26 cellular contexts compared by ENCODE assay signal in the genomic region with DNA sequence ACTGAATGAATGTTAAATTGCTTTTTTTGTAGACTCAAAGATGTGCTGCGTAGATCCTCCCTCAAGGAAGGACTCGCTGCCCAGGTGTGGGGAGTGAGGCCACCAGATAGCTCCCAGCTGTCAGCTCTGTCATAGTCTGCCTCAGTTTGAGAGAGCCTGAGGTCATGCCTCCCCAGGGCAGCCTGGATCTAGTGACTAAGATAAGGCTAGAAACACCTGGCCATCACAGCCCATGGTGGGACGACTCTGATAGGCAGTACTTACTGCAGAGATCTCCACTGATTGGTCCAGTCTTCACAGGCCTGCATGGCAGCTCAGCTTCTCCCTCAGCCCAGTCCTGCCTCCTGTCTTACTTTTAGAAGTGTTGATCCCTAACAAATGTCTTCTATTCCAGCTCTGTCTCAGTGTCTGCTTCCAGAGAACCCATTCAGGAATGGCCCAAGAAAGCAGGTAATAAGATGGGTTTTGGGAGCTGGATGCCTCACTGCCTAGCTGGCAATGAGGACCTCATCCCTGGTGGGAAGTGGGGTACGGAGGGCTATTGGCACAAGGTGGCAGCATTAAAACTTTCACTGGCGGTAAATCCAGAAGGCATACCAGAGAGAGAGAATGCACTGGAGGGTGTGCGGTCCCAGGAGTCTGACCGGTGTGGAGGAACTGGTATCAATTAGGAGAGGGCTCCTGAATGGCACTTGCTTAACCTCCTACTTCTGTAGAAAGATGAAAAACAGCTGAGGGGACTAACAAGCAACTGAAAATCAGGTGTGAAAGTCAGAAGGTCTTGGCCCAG. TPM values are rescaled to one million over a fixed set of nuclear protein-coding genes. Genes with fewer than 3 reads are reported as not detected.
DNase-seq lines count a peak whose midpoint lies in the region; ATAC-seq, FAIRE-seq and TF ChIP-seq lines count a peak whose summit lies in the region.
"Had no signal": no experiment of that assay in that cellular context is flagged by ENCODE, and none has a peak within 500 bp of the region (broad histone marks: within the 10 kb centered on the region; RNA-seq: fewer than 3 reads in every experiment).

No MANE protein-coding gene starts in this region.

- H3K9me3 ChIP-seq in SK-N-SH (no peaks in the 10 kb centered on the region), smooth muscle cell (replicated peaks; ENCODE audit: low read depth) (no peaks in the 10 kb centered on the region)
- no peaks in the 10 kb centered on the region for H3K9me3 ChIP-seq in CD8-positive, alpha-beta T cell (ENCODE audit: low read length)
- H3K9me3 ChIP-seq: vagina had no signal

- H3K79me2 ChIP-seq in SK-N-SH (ENCODE audit: insufficient read depth) (no peaks in the 10 kb centered on the region), smooth muscle cell (ENCODE audit: low read depth) (no peaks in the 10 kb centered on the region)
- H3K79me2 ChIP-seq: parathyroid adenoma had no signal

- no peaks in the 10 kb centered on the region for H3K9me2 ChIP-seq in SK-N-SH

- CTCF ChIA-PET in SK-N-SH (lab: Yijun Ruan, JAX), result interaction anchor here (1.1 to 1.5 kb wide), 5 partner anchors 52 to 554 kb away, joined by 3 to 6 read pairs (median 4); a partner anchor contains a TSS
- CTCF ChIA-PET in CD8-positive, alpha-beta T cell (lab: Charles Lee), result interaction anchor here (0.9 kb wide), 1 partner anchor 67 kb away, joined by 3 read pairs; no protein-coding TSS in a partner anchor

- H3K27me3 Mint-ChIP-seq in CD8-positive, alpha-beta T cell (ENCODE audit: low read depth), result peaks cover 6% of the 10 kb centered on the region
- no peaks in the 10 kb centered on the region for H3K27me3 Mint-ChIP-seq in activated T-cell treated with anti-CD3 and anti-CD28 coated beads, Interleukin-2, amount 50 U/mL, for 72 hours (ENCODE audit: low read depth)

- no peaks in the 10 kb centered on the region for H3K36me3 Mint-ChIP-seq in CD8-positive, alpha-beta T cell
- H3K36me3 Mint-ChIP-seq in activated T-cell treated with anti-CD3 and anti-CD28 coated beads, Interleukin-2, amount 50 U/mL, for 72 hours (ENCODE audit: insufficient read depth in 2 of 2), result no peaks in the 10 kb centered on the region

- POLR2A ChIA-PET in SK-N-SH (lab: Yijun Ruan, JAX), result no interaction called here
- POLR2A ChIA-PET in CD8-positive, alpha-beta T cell (lab: Charles Lee), result no interaction called here

- TF ChIP-seq RAD21 in SK-N-SH (IDR thresholded peaks at IDR 0.05; ENCODE audit: low read length), result no peak

- no peak overlapping the region for H3K4me3 Mint-ChIP-seq in CD8-positive, alpha-beta T cell
- no peak overlapping the region for H3K4me3 Mint-ChIP-seq in activated T-cell treated with anti-CD3 and anti-CD28 coated beads, Interleukin-2, amount 50 U/mL, for 72 hours
- H3K4me3 Mint-ChIP-seq: activated T-helper 1 cell treated with anti-CD3 and anti-CD28 coated beads, Interleukin-12 subunit alpha, Interleukin-12 subunit beta, Interleukin-2, Interleukin-4 antibody, amounts not matched to agents 30 ng/mL and 10 ng/mL and 1 ng/mL, durations not matched to agents 14 hours and 24 hours and 36 hours; T-helper 2 cell treated with Interferon-gamma antibody and Interleukin-4, amounts not matched to agents 5 μg/mL and 100 μg/mL, for 36 hours had no signal

- ATAC-seq in SK-N-SH treated with all-trans-retinoic acid at 6 μM for 48 hours, result peak; percentile 26; the same call in 1 of the 3 replicates
- no peak for ATAC-seq in CD8-positive, alpha-beta T cell
- ATAC-seq in activated T-cell treated with anti-CD3 and anti-CD28 coated beads, Interleukin-2, amount 50 U/mL, for 72 hours (replicated peaks in 1 of 2), result no peak
- ATAC-seq: sciatic nerve had no signal

- H3K4me1 Mint-ChIP-seq in CD8-positive, alpha-beta T cell (ENCODE audit: low read depth), result no peaks in the 10 kb centered on the region
- H3K4me1 Mint-ChIP-seq in activated T-cell treated with anti-CD3 and anti-CD28 coated beads, Interleukin-2, amount 50 U/mL, for 72 hours (ENCODE audit: low read depth), result no peaks in the 10 kb centered on the region

- no peak for FAIRE-seq in urothelium cell line (lab: Jason Lieb, UNC)

- H3K27me3 ChIP-seq in SK-N-SH (ENCODE audit: insufficient read depth), result peaks cover 3% of the 10 kb centered on the region
- no peaks in the 10 kb centered on the region for H3K27me3 ChIP-seq in smooth muscle cell (ENCODE audit: low read depth)
- no peaks in the 10 kb centered on the region for H3K27me3 ChIP-seq in CD8-positive, alpha-beta T cell (ENCODE audit: insufficient read depth, low read length)
- H3K27me3 ChIP-seq: vagina had no signal

- H4K20me1 ChIP-seq in SK-N-SH (ENCODE audit: insufficient read depth) (no peaks in the 10 kb centered on the region), smooth muscle cell (ENCODE audit: low read depth) (no peaks in the 10 kb centered on the region)

- H2AFZ ChIP-seq in SK-N-SH (ENCODE audit: low read depth) (no peak overlapping the region), smooth muscle cell (ENCODE audit: low read depth) (no peak overlapping the region)
- H2AFZ ChIP-seq: parathyroid adenoma had no signal

- H3F3A ChIP-seq in SK-N-SH (replicated peaks; ENCODE audit: insufficient read depth) (no peaks in the 10 kb centered on the region), smooth muscle cell (ENCODE audit: low read depth) (no peaks in the 10 kb centered on the region)

- no peak overlapping the region for H3K27ac ChIP-seq in SK-N-SH (ENCODE audit: low read depth in 2 of 2, low read length in 1 of 2)
- no peak overlapping the region for H3K27ac ChIP-seq in smooth muscle cell (ENCODE audit: low read depth)
- H3K27ac ChIP-seq in CD8-positive, alpha-beta T cell (ENCODE audit: low read depth, low read length), result no peak overlapping the region
- H3K27ac ChIP-seq: 22Rv1, parathyroid adenoma, SK-N-MC, vagina had no signal

- no peak overlapping the region for H3K27ac Mint-ChIP-seq in CD8-positive, alpha-beta T cell
- H3K27ac Mint-ChIP-seq in activated T-cell treated with anti-CD3 and anti-CD28 coated beads, Interleukin-2, amount 50 U/mL, for 72 hours, result no peak overlapping the region
- H3K27ac Mint-ChIP-seq: activated T-helper 1 cell treated with anti-CD3 and anti-CD28 coated beads, Interleukin-12 subunit alpha, Interleukin-12 subunit beta, Interleukin-2, Interleukin-4 antibody, amounts not matched to agents 30 ng/mL and 10 ng/mL and 1 ng/mL, durations not matched to agents 14 hours and 24 hours and 36 hours; T-helper 2 cell treated with Interferon-gamma antibody and Interleukin-4, amounts not matched to agents 5 μg/mL and 100 μg/mL, for 36 hours had no signal

- H3K9me3 Mint-ChIP-seq in CD8-positive, alpha-beta T cell, result no peaks in the 10 kb centered on the region
- no peaks in the 10 kb centered on the region for H3K9me3 Mint-ChIP-seq in activated T-cell treated with anti-CD3 and anti-CD28 coated beads, Interleukin-2, amount 50 U/mL, for 72 hours
- H3K9me3 Mint-ChIP-seq: activated T-helper 1 cell treated with anti-CD3 and anti-CD28 coated beads, Interleukin-12 subunit alpha, Interleukin-12 subunit beta, Interleukin-2, Interleukin-4 antibody, amounts not matched to agents 30 ng/mL and 10 ng/mL and 1 ng/mL, durations not matched to agents 14 hours and 24 hours and 36 hours; T-helper 2 cell treated with Interferon-gamma antibody and Interleukin-4, amounts not matched to agents 5 μg/mL and 100 μg/mL, for 36 hours had no signal

- no peaks in the 10 kb centered on the region; a peak in 1 of 4 replicates for H3K4me1 ChIP-seq in SK-N-SH (ENCODE audit: control insufficient read depth in 1 of 2, insufficient read depth in 2 of 2, low read depth in 1 of 2, low read length in 1 of 2)
- H3K4me1 ChIP-seq in smooth muscle cell (ENCODE audit: low read depth), result peaks cover 15% of the 10 kb centered on the region
- no peaks in the 10 kb centered on the region for H3K4me1 ChIP-seq in CD8-positive, alpha-beta T cell (ENCODE audit: insufficient read depth, low read length)
- H3K4me1 ChIP-seq: parathyroid adenoma, vagina had no signal

- H3K9ac ChIP-seq in SK-N-SH (no peak overlapping the region), smooth muscle cell (ENCODE audit: low read depth) (no peak overlapping the region)
- H3K9ac ChIP-seq: parathyroid adenoma had no signal

- H3K36me3 ChIP-seq in SK-N-SH (replicated peaks in 1 of 2; ENCODE audit: control insufficient read depth in 1 of 2, insufficient read depth in 2 of 2, low read length in 1 of 2) (no peaks in the 10 kb centered on the region), smooth muscle cell (ENCODE audit: low read depth) (no peaks in the 10 kb centered on the region)
- no peaks in the 10 kb centered on the region for H3K36me3 ChIP-seq in CD8-positive, alpha-beta T cell (ENCODE audit: insufficient read depth, low read length)
- H3K36me3 ChIP-seq: vagina had no signal

- no peak for TF ChIP-seq EP300 in SK-N-SH (IDR thresholded peaks at IDR 0.05; ENCODE audit: borderline replicate concordance in 1 of 2, low read depth in 1 of 2, low read length in 1 of 2)

- no peak overlapping the region for H3K4me2 ChIP-seq in SK-N-SH
- H3K4me2 ChIP-seq in smooth muscle cell, result no peak overlapping the region

- intact Hi-C loops in CD8-positive, alpha-beta T cell (cut with DNase I, micrococcal nuclease), result no loop called here

- WGBS in SK-N-SH (ENCODE audit: low lambda C conversion rate), result 78% methylated on average over 6 of the region's 7 CpGs
- 85% methylated on average over 7 of the region's 7 CpGs for WGBS in smooth muscle cell (ENCODE audit: low lambda C conversion rate)

- DNase-seq in SK-N-SH (no peak), SK-N-DZ (ENCODE audit: low spot score) (peak; percentile 28), islet precursor cell (peak; percentile 75), urothelium cell line (ENCODE audit: low spot score) (peak; percentile 2), smooth muscle cell (lab: John Stamatoyannopoulos, UW; ENCODE audit: unreplicated experiment) (no peak)
- no peak for DNase-seq in CD8-positive, alpha-beta T cell
- no peak for DNase-seq in activated T-cell treated with anti-CD3 and anti-CD28 coated beads, Interleukin-2, amount 50 U/mL, for 72 hours
- DNase-seq: activated CD4-positive, alpha-beta T cell treated with anti-CD3 and anti-CD28 coated beads, Interleukin-2, amount 50 U/mL, for 1 hour; activated naive CD4-positive, alpha-beta T cell treated with anti-CD3 and anti-CD28 coated beads, Interleukin-2, amount 50 U/mL, for 16 hours; amniotic stem cell; NCI-H1105 treated with DMSO at 0.1 percent for 48 hours; NCI-H2029 treated with DMSO at 0.1 percent for 48 hours; NCI-H2227 treated with DMSO at 0.1 percent for 48 hours; stimulated activated CD4-positive, alpha-beta T cell treated with anti-CD3 and anti-CD28 coated beads, Interleukin-4, amount 100 ng/mL, for 4 hours; stimulated activated naive CD4-positive, alpha-beta T cell had no signal

- no peak overlapping the region for H3K4me3 ChIP-seq in SK-N-SH (ENCODE audit: low read depth in 2 of 2, low read length in 1 of 2)
- H3K4me3 ChIP-seq in smooth muscle cell, result no peak overlapping the region
- H3K4me3 ChIP-seq in CD8-positive, alpha-beta T cell (ENCODE audit: low read depth, low read length), result no peak overlapping the region
- H3K4me3 ChIP-seq: SK-N-MC, vagina had no signal

- no peak for TF ChIP-seq CTCF in SK-N-SH (IDR thresholded peaks at IDR 0.05)
- TF ChIP-seq CTCF in smooth muscle cell (IDR thresholded peaks at IDR 0.05; ENCODE audit: borderline replicate concordance, insufficient read depth, poor library complexity, severe bottlenecking), result no peak
- no peak for TF ChIP-seq CTCF in CD8-positive, alpha-beta T cell (IDR thresholded peaks at IDR 0.05)

RNA-seq across cellular contexts. Expression of a gene that starts 55.3 kb away (rescaled TPM):
- polyA plus RNA-seq in SK-N-SH (2012; rRNA removed), result not detected in 2 replicates
- not detected in 2 replicates for polyA plus RNA-seq in SK-N-SH (2012; cell fraction: cytosol; rRNA removed)
- 0.02 TPM in 1 of 2 replicates, not detected in the other for polyA plus RNA-seq in SK-N-SH (2012; cell fraction: nucleus; rRNA removed)
- polyA plus RNA-seq in SK-N-DZ (2014; cell fraction: cytosol; rRNA removed), result 0.16 TPM in 1 of 2 replicates, not detected in the other
- polyA plus RNA-seq in SK-N-DZ (2014; cell fraction: nucleus; rRNA removed), result 0.02 and 0.03 TPM in 2 replicates
- total RNA-seq in smooth muscle cell, result not detected in 2 replicates
- 0.05 TPM in 1 of 2 replicates, not detected in the other for polyA plus RNA-seq in smooth muscle cell
- total RNA-seq in CD8-positive, alpha-beta T cell, result not detected
- total RNA-seq in activated T-cell treated with anti-CD3 and anti-CD28 coated beads, Interleukin-2, amount 50 U/mL, for 72 hours, result not detected
- total RNA-seq: activated T-helper 1 cell treated with anti-CD3 and anti-CD28 coated beads, Interleukin-12 subunit alpha, Interleukin-12 subunit beta, Interleukin-2, Interleukin-4 antibody, amounts not matched to agents 30 ng/mL and 10 ng/mL and 1 ng/mL, durations not matched to agents 14 hours and 24 hours and 36 hours; chondrocyte; MCF 10A had no signal
- polyA plus RNA-seq: neural cell had no signal

RNA-seq across cellular contexts. Expression of a gene that starts 57.0 kb away (rescaled TPM):
- 0.10 and 0.11 TPM in 2 replicates for polyA plus RNA-seq in SK-N-SH (2012; rRNA removed)
- polyA plus RNA-seq in SK-N-SH (2012; cell fraction: cytosol; rRNA removed), result 0.04 and 0.05 TPM in 2 replicates
- 1.3 and 1.5 TPM in 2 replicates for polyA plus RNA-seq in SK-N-SH (2012; cell fraction: nucleus; rRNA removed)
- polyA plus RNA-seq in SK-N-DZ (2014; cell fraction: cytosol; rRNA removed), result not detected in 2 replicates
- polyA plus RNA-seq in SK-N-DZ (2014; cell fraction: nucleus; rRNA removed), result 0.23 TPM in 1 of 2 replicates, not detected in the other
- total RNA-seq in smooth muscle cell, result 2.0 and 5.2 TPM in 2 replicates
- 0.96 and 9.6 TPM in 2 replicates for polyA plus RNA-seq in smooth muscle cell
- total RNA-seq in CD8-positive, alpha-beta T cell, result 1 to 10 TPM; 1.1 to 1.5 TPM
- total RNA-seq in activated T-cell treated with anti-CD3 and anti-CD28 coated beads, Interleukin-2, amount 50 U/mL, for 72 hours, result under 1 TPM; 0.22 to 0.76 TPM

Comparison
In these comparisons a context has a peak if more than half of its experiments do, and no peak if none do; other contexts are left out.
1. DNase-seq: peak in SK-N-DZ (single experiment), islet precursor cell (single experiment) and urothelium cell line (single experiment); none in SK-N-SH (single experiment), smooth muscle cell (single experiment), CD8-positive, alpha-beta T cell (0 of 7) and activated T-cell treated with anti-CD3 and anti-CD28 coated beads, Interleukin-2, amount 50 U/mL, for 72 hours (0 of 2).